In the genomic region with DNA sequence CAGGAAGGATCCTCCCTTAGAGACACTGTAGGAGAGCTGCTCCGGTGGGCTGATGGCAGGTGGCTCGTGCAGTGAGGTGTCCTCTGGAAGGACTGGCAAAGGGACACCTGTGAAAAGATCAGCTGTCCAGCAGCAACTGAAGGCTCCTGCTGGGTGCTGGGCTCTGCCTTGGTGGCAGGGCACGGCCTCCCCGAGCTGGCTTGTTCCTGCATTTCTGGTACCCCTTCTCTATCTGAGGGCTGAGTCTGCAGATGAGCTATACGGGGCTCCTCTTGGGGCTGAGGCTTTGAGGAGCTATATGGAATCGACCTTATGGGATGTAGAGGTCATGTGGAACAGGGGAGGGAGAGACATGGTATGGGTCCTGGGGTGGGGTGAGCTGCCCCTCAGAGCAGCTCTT, we compare ENCODE assay signal across 17 cellular contexts.
"Had no signal": no experiment of that assay in that cellular context is flagged by ENCODE, and none has a peak within 500 bp of the region (broad histone marks: within the 10 kb centered on the region; RNA-seq: fewer than 3 reads in every experiment).

No MANE protein-coding gene starts in this region.

- H3K36me3 ChIP-seq: neutrophil, thyroid gland, vagina had no signal

- H3K4me1 ChIP-seq: body of pancreas, thyroid gland, vagina had no signal

- H3K9me3 ChIP-seq: body of pancreas, neutrophil, thyroid gland, vagina had no signal

- H3K9me3 Mint-ChIP-seq: activated B cell treated with CpG ODN at 0.5 μM for 24 hours had no signal

- H3K4me3 ChIP-seq: body of pancreas, smooth muscle cell, thyroid gland, vagina had no signal

- H3K27ac ChIP-seq: body of pancreas, neutrophil, thyroid gland, vagina had no signal

- ATAC-seq: body of pancreas; right cardiac atrium; stimulated activated effector memory CD8-positive, alpha-beta T cell treated with anti-CD3 and anti-CD28 coated beads, Interleukin-12 subunit alpha, Interleukin-12 subunit beta, amount 100 ng/mL, for 72 hours had no signal

- H3K27ac Mint-ChIP-seq: activated B cell treated with CpG ODN at 0.5 μM for 24 hours; activated CD4-positive, alpha-beta T cell treated with anti-CD3 and anti-CD28 coated beads, Interleukin-2, amount 10 ng/mL, durations not matched to agents 24 days and 14 days; activated naive CD8-positive, alpha-beta T cell treated with anti-CD3 and anti-CD28 coated beads for 36 hours; stimulated activated effector memory CD8-positive, alpha-beta T cell treated with anti-CD3 and anti-CD28 coated beads, Interleukin-12 subunit alpha, Interleukin-12 subunit beta, amount 100 ng/mL, for 72 hours had no signal

- H3K27me3 ChIP-seq: body of pancreas, neutrophil, thyroid gland, vagina had no signal

- H3K4me1 Mint-ChIP-seq: activated B cell treated with CpG ODN at 0.5 μM for 24 hours; activated CD4-positive, alpha-beta T cell treated with anti-CD3 and anti-CD28 coated beads, Interleukin-2, amount 10 ng/mL, durations not matched to agents 24 days and 14 days; activated naive CD8-positive, alpha-beta T cell treated with anti-CD3 and anti-CD28 coated beads for 36 hours had no signal

- H3K4me3 Mint-ChIP-seq: activated B cell treated with CpG ODN at 0.5 μM for 24 hours; activated CD4-positive, alpha-beta T cell treated with anti-CD3 and anti-CD28 coated beads, Interleukin-2, amount 10 ng/mL, durations not matched to agents 24 days and 14 days; activated naive CD8-positive, alpha-beta T cell treated with anti-CD3 and anti-CD28 coated beads for 36 hours; stimulated activated effector memory CD8-positive, alpha-beta T cell treated with anti-CD3 and anti-CD28 coated beads, Interleukin-12 subunit alpha, Interleukin-12 subunit beta, amount 100 ng/mL, for 72 hours had no signal

- H3K36me3 Mint-ChIP-seq: activated naive CD8-positive, alpha-beta T cell treated with anti-CD3 and anti-CD28 coated beads for 36 hours; stimulated activated effector memory CD8-positive, alpha-beta T cell treated with anti-CD3 and anti-CD28 coated beads, Interleukin-12 subunit alpha, Interleukin-12 subunit beta, amount 100 ng/mL, for 72 hours had no signal

- DNase-seq: activated B cell treated with CpG ODN at 0.5 μM for 24 hours; activated CD4-positive, alpha-beta T cell treated with anti-CD3 and anti-CD28 coated beads, Interleukin-2, amount 10 ng/mL, durations not matched to agents 24 days and 14 days; activated gamma-delta T cell; activated naive CD8-positive, alpha-beta T cell treated with anti-CD3 and anti-CD28 coated beads for 36 hours; activated T-cell treated with anti-CD3 and anti-CD28 coated beads, Interleukin-2, amount 50 U/mL, for 1 hour; amygdala; body of pancreas; central memory CD4-positive, alpha-beta T cell; effector memory CD4-positive, alpha-beta T cell; foreskin melanocyte; right cardiac atrium; T-helper 2 cell; thyroid gland had no signal

- H3K27me3 Mint-ChIP-seq: activated CD4-positive, alpha-beta T cell treated with anti-CD3 and anti-CD28 coated beads, Interleukin-2, amount 10 ng/mL, durations not matched to agents 24 days and 14 days had no signal
